ENCODE assay signal across 10 cellular contexts in genomic region chr14:23362200-23362599, GRCh38. TPM values are rescaled to one million over a fixed set of nuclear protein-coding genes. Genes with fewer than 3 reads are reported as not detected.
DNase-seq lines count a peak whose midpoint lies in the region; TF ChIP-seq lines count a peak whose summit lies in the region.
"Had no signal": no experiment of that assay in that cellular context is flagged by ENCODE, and none has a peak within 500 bp of the region (broad histone marks: within the 10 kb centered on the region; RNA-seq: fewer than 3 reads in every experiment).

No MANE protein-coding gene starts in this region.

- TF ChIP-seq CTCF in esophagus muscularis mucosa (IDR thresholded peaks at IDR 0.05) (peak in 1 of 3 experiments; percentile 15), sigmoid colon (IDR thresholded peaks at IDR 0.05) (no peak)

- peaks cover 13 to 90% (median 84%) of the 10 kb centered on the region in 4 donors for H3K4me1 ChIP-seq in esophagus muscularis mucosa
- H3K4me1 ChIP-seq in sigmoid colon = peaks cover 0 to 70% (median 36%) of the 10 kb centered on the region in 4 donors

- no peaks in the 10 kb centered on the region for H3K9me3 ChIP-seq in esophagus muscularis mucosa
- no peaks in the 10 kb centered on the region for H3K9me3 ChIP-seq in sigmoid colon

- peaks cover 0 to 33% (median 13%) of the 10 kb centered on the region in 4 donors for H3K36me3 ChIP-seq in esophagus muscularis mucosa
- H3K36me3 ChIP-seq in sigmoid colon = peaks cover 2 to 27% (median 8%) of the 10 kb centered on the region in 4 donors

- DNase-seq in DMS53 (lab: John Stamatoyannopoulos, UW) (peak; percentile 23), DMS53 treated with DMSO at 0.1 percent for 48 hours (lab: John Stamatoyannopoulos, UW; ENCODE audit: unreplicated experiment) (no peak), esophagus muscularis mucosa (ENCODE audit: extremely low spot score) (no peak), sigmoid colon (no peak), NCI-H1092 treated with DMSO at 0.1 percent for 48 hours (lab: John Stamatoyannopoulos, UW) (no peak), cerebellum (ENCODE audit: low spot score) (no peak)
- DNase-seq: 8988T, T-helper 2 cell had no signal

- TF ChIP-seq POLR2A in esophagus muscularis mucosa (IDR thresholded peaks at IDR 0.05; ENCODE audit: low read depth) = no peak
- TF ChIP-seq POLR2A in sigmoid colon (IDR thresholded peaks at IDR 0.05) = no peak

- peaks cover 0 to 16% (median 0%) of the 10 kb centered on the region in 4 donors for H3K27me3 ChIP-seq in esophagus muscularis mucosa
- H3K27me3 ChIP-seq in sigmoid colon = no peaks in the 10 kb centered on the region

- H3K4me3 ChIP-seq in esophagus muscularis mucosa (no peak overlapping the region), sigmoid colon (no peak overlapping the region)

- TF ChIP-seq EP300 in esophagus muscularis mucosa (IDR thresholded peaks at IDR 0.05) (no peak), sigmoid colon (IDR thresholded peaks at IDR 0.05) (no peak)

- 53% methylated on average over 3 of the region's 3 CpGs for WGBS in esophagus muscularis mucosa
- WGBS in sigmoid colon, 2 donors = 65 to 78% methylated on average over 3 of the region's 3 CpGs

- peak overlapping the region in 3 of 4 donors; percentile 44 to 57 (median 55) for H3K27ac ChIP-seq in esophagus muscularis mucosa (replicated peaks in 1 of 4)
- peak overlapping the region; percentile 22 to 47 (median 38) for H3K27ac ChIP-seq in sigmoid colon

- intact Hi-C loops in esophagus muscularis mucosa (cut with DNase I) (no loop called here), sigmoid colon (cut with DNase I) (no loop called here)

RNA-seq across cellular contexts. Expression of gene EFS, which starts 2.8 kb away (rescaled TPM):
- total RNA-seq in esophagus muscularis mucosa (10 to 100 TPM; 10.1 to 21.4 (median 12.8) TPM), sigmoid colon (10 to 100 TPM in 3 of 4 donors, 1 to 10 TPM in 1; 10.0 to 19.9 (median 11.5) TPM), cerebellum (19.8 TPM)
- polyA plus RNA-seq in sigmoid colon = 1 to 10 TPM in 2 of 3 donors, under 1 TPM in 1; 0.46 to 3.0 (median 2.9) TPM
- total RNA-seq: activated T-helper 1 cell treated with anti-CD3 and anti-CD28 coated beads, Interleukin-12 subunit alpha, Interleukin-12 subunit beta, Interleukin-2, Interleukin-4 antibody, amounts not matched to agents 30 ng/mL and 10 ng/mL and 1 ng/mL, durations not matched to agents 14 hours and 24 hours and 36 hours had no signal

RNA-seq across cellular contexts. Expression of gene SLC22A17, which starts 9.5 kb away (rescaled TPM):
- total RNA-seq in esophagus muscularis mucosa (10 to 100 TPM; 12.5 to 36.9 (median 24.9) TPM), sigmoid colon (10 to 100 TPM; 18.1 to 38.8 (median 26.3) TPM), cerebellum (115 TPM)
- 10 to 100 TPM in 1 of 3 donors, under 1 TPM in 2; 0.60 to 10.6 (median 0.92) TPM for polyA plus RNA-seq in sigmoid colon

RNA-seq across cellular contexts. Expression of gene IL25, which starts 10.4 kb away (rescaled TPM):
- total RNA-seq in esophagus muscularis mucosa (not detected), sigmoid colon (not detected), cerebellum (not detected)
- polyA plus RNA-seq in sigmoid colon = not detected
- total RNA-seq: activated T-helper 1 cell treated with anti-CD3 and anti-CD28 coated beads, Interleukin-12 subunit alpha, Interleukin-12 subunit beta, Interleukin-2, Interleukin-4 antibody, amounts not matched to agents 30 ng/mL and 10 ng/mL and 1 ng/mL, durations not matched to agents 14 hours and 24 hours and 36 hours; endothelial cell of umbilical vein had no signal
- polyA plus RNA-seq: endothelial cell of umbilical vein had no signal

RNA-seq across cellular contexts. Expression of gene CMTM5, which starts 14.6 kb away (rescaled TPM):
- 1 to 10 TPM in 3 of 4 donors, under 1 TPM in 1; 0.78 to 2.9 (median 1.9) TPM for total RNA-seq in esophagus muscularis mucosa
- 1 to 10 TPM; 1.8 to 4.6 (median 3.8) TPM for total RNA-seq in sigmoid colon
- polyA plus RNA-seq in sigmoid colon = 1 to 10 TPM in 1 of 3 donors, not detected in 2; 1.2 TPM
- 1.9 TPM for total RNA-seq in cerebellum
- total RNA-seq: activated T-helper 1 cell treated with anti-CD3 and anti-CD28 coated beads, Interleukin-12 subunit alpha, Interleukin-12 subunit beta, Interleukin-2, Interleukin-4 antibody, amounts not matched to agents 30 ng/mL and 10 ng/mL and 1 ng/mL, durations not matched to agents 14 hours and 24 hours and 36 hours; endothelial cell of umbilical vein had no signal
- polyA plus RNA-seq: endothelial cell of umbilical vein had no signal

RNA-seq across cellular contexts. Expression of gene PABPN1, which starts 40.9 kb away (rescaled TPM):
- total RNA-seq in esophagus muscularis mucosa (10 to 100 TPM; 44.6 to 68.1 (median 53.9) TPM), sigmoid colon (10 to 100 TPM; 38.3 to 71.5 (median 48.3) TPM), cerebellum (54.4 TPM)
- polyA plus RNA-seq in sigmoid colon = 100 to 1,000 TPM in 1 of 3 donors, 10 to 100 TPM in 2; 69.1 to 137 (median 76.3) TPM
